ENCODE assay signal across 15 cellular contexts in the genomic region with DNA sequence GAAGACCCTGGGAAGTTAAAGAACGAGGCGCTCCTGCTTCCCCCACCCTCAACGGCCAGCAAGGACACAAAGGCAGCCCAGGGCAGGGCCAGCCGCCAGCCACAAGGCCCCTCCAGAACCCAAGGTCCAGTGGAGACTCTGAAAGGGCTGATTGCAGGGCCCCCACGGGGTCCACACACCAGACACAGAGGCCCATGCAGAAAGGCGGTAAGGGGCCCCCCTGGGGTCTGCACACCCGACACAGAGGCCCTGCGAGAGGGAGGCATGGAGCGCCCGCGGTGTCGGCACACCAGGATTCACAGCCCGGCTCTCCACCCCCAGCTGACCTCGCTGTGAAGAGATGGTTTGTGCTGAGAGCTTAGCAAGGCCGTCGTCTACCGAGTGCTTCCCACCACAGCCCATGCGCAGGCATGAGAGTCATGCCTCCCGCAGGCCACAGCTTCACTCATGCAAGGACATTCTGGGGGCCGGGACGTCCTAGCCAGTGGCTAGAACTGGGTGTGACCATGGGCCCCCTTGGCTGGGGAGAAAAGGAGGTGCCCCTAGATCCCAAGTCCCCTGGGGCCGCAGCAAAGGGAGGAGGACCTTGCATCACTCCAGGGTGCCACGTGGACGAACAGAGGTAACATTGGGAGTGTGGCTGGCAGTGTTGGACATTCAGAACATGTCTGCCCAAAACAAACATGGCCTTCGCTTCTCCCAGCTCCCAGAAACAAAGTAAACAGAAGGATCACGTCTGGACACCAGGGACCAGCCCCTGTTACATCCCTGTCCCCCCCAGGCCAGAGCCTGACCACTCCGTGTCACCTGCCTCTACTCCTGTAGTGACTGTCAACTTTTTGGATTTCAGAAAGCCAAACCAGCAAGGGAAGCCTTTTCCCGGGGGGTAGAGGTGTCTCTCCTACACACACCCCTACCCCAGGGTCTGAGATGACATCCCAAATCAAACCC. TPM values are rescaled to one million over a fixed set of nuclear protein-coding genes. Genes with fewer than 3 reads are reported as not detected.
A peak's percentile ranks its signal among the peaks of the same experiment; 100 is the strongest.
DNase-seq lines count a peak whose midpoint lies in the region; ATAC-seq and TF ChIP-seq lines count a peak whose summit lies in the region.
"Had no signal": no experiment of that assay in that cellular context is flagged by ENCODE, and none has a peak within 500 bp of the region (broad histone marks: within the 10 kb centered on the region; RNA-seq: fewer than 3 reads in every experiment).

No MANE protein-coding gene starts in this region.

- H3K27ac ChIP-seq in adrenal gland (peak overlapping the region in 4 of 5 donors; percentile 24 to 83 (median 63)), right lobe of liver (peak overlapping the region in 2 of 3 donors; percentile 82 to 83), spleen (peak overlapping the region in 5 of 8 donors; percentile 16 to 51 (median 33)), smooth muscle cell (ENCODE audit: low read depth) (no peak overlapping the region)
- H3K27ac ChIP-seq: prostate gland had no signal

- no peak overlapping the region for H3K9ac ChIP-seq in smooth muscle cell (ENCODE audit: low read depth)

- H3K4me3 Mint-ChIP-seq in activated CD4-positive, alpha-beta T cell treated with anti-CD3 and anti-CD28 coated beads, Interleukin-2, amount 10 ng/mL, durations not matched to agents 24 days and 14 days, result no peak overlapping the region
- H3K4me3 Mint-ChIP-seq: stimulated activated naive CD8-positive, alpha-beta T cell treated with anti-CD3 and anti-CD28 coated beads, Interleukin-15, amount 100 ng/mL, for 72 hours had no signal

- no peaks in the 10 kb centered on the region for H3K9me3 Mint-ChIP-seq in activated CD4-positive, alpha-beta T cell treated with anti-CD3 and anti-CD28 coated beads, Interleukin-2, amount 10 ng/mL, durations not matched to agents 24 days and 14 days
- H3K9me3 Mint-ChIP-seq: activated naive CD4-positive, alpha-beta T cell treated with anti-CD3 and anti-CD28 coated beads, Interleukin-2, amount 50 U/mL, for 72 hours; CD8-positive, alpha-beta memory T cell; stimulated activated naive CD8-positive, alpha-beta T cell treated with anti-CD3 and anti-CD28 coated beads, Interleukin-15, amount 100 ng/mL, for 72 hours had no signal

- intact Hi-C loops in adrenal gland (cut with DNase I), result loop anchor here in 1 of 2 donors (10.0 kb wide), 1 partner anchor 377 kb away; no protein-coding TSS in a partner anchor
- intact Hi-C loops in right lobe of liver (cut with DNase I), result no loop called here
- intact Hi-C loops in spleen (cut with DNase I; ENCODE audit: low total_unique reads), result no loop called here
- intact Hi-C loops in activated CD4-positive, alpha-beta T cell treated with anti-CD3 and anti-CD28 coated beads, Interleukin-2, amount 10 ng/mL, durations not matched to agents 24 days and 14 days (cut with micrococcal nuclease), result no loop called here

- no peak overlapping the region for H3K27ac Mint-ChIP-seq in activated CD4-positive, alpha-beta T cell treated with anti-CD3 and anti-CD28 coated beads, Interleukin-2, amount 10 ng/mL, durations not matched to agents 24 days and 14 days

- H4K20me1 ChIP-seq in smooth muscle cell (ENCODE audit: low read depth), result peaks cover 100% of the 10 kb centered on the region

- H3K27me3 Mint-ChIP-seq in activated CD4-positive, alpha-beta T cell treated with anti-CD3 and anti-CD28 coated beads, Interleukin-2, amount 10 ng/mL, durations not matched to agents 24 days and 14 days, result no peaks in the 10 kb centered on the region
- H3K27me3 Mint-ChIP-seq: CD8-positive, alpha-beta memory T cell; stimulated activated naive CD8-positive, alpha-beta T cell treated with anti-CD3 and anti-CD28 coated beads, Interleukin-15, amount 100 ng/mL, for 72 hours had no signal

- H2AFZ ChIP-seq in smooth muscle cell (ENCODE audit: low read depth), result no peak overlapping the region

- no peak overlapping the region for H3K4me2 ChIP-seq in smooth muscle cell

- H3K4me3 ChIP-seq in H7 (ENCODE audit: insufficient read depth, low read depth, low read length) (no peak overlapping the region), adrenal gland (no peak overlapping the region), right lobe of liver (no peak overlapping the region), spleen (no peak overlapping the region), smooth muscle cell (no peak overlapping the region)
- H3K4me3 ChIP-seq: prostate gland had no signal

- H3K36me3 Mint-ChIP-seq in activated CD4-positive, alpha-beta T cell treated with anti-CD3 and anti-CD28 coated beads, Interleukin-2, amount 10 ng/mL, durations not matched to agents 24 days and 14 days (ENCODE audit: low read depth), result no peaks in the 10 kb centered on the region
- H3K36me3 Mint-ChIP-seq: activated naive CD4-positive, alpha-beta T cell treated with anti-CD3 and anti-CD28 coated beads, Interleukin-2, amount 50 U/mL, for 72 hours had no signal

- TF ChIP-seq CTCF in adrenal gland (IDR thresholded peaks at IDR 0.05), result no peak
- no peak for TF ChIP-seq CTCF in right lobe of liver (IDR thresholded peaks at IDR 0.05)
- TF ChIP-seq CTCF in spleen (IDR thresholded peaks at IDR 0.05 in 8 of 11, conservative IDR thresholded peaks at IDR 0.05 in 3 of 11), result no peak
- no peak for TF ChIP-seq CTCF in smooth muscle cell (IDR thresholded peaks at IDR 0.05; ENCODE audit: borderline replicate concordance, insufficient read depth, poor library complexity, severe bottlenecking)

- peak in 1 of 2 donors; percentile 57 for TF ChIP-seq POLR2A in adrenal gland (IDR thresholded peaks at IDR 0.05)
- TF ChIP-seq POLR2A in right lobe of liver (IDR thresholded peaks at IDR 0.05), result peak; percentile 16
- TF ChIP-seq POLR2A in spleen (IDR thresholded peaks at IDR 0.05), result no peak

- H3K9me3 ChIP-seq in adrenal gland (replicated peaks in 1 of 3) (no peaks in the 10 kb centered on the region), right lobe of liver (no peaks in the 10 kb centered on the region), spleen (no peaks in the 10 kb centered on the region), smooth muscle cell (replicated peaks; ENCODE audit: low read depth) (no peaks in the 10 kb centered on the region)
- H3K9me3 ChIP-seq: prostate gland had no signal

- H3K4me1 Mint-ChIP-seq in activated CD4-positive, alpha-beta T cell treated with anti-CD3 and anti-CD28 coated beads, Interleukin-2, amount 10 ng/mL, durations not matched to agents 24 days and 14 days, result peaks cover 8% of the 10 kb centered on the region

- peaks cover 2% of the 10 kb centered on the region for H3K36me3 ChIP-seq in H7 (replicated peaks; ENCODE audit: control insufficient read depth, insufficient read depth, low read length)
- H3K36me3 ChIP-seq in adrenal gland (replicated peaks in 1 of 2), result peaks cover 0 to 3% of the 10 kb centered on the region in 2 donors
- H3K36me3 ChIP-seq in right lobe of liver, result peaks cover 0 to 2% (median under 1%) of the 10 kb centered on the region in 4 donors
- peaks cover 0 to 33% (median under 1%) of the 10 kb centered on the region in 6 donors for H3K36me3 ChIP-seq in spleen
- H3K36me3 ChIP-seq in smooth muscle cell (ENCODE audit: low read depth), result no peaks in the 10 kb centered on the region

- peak; percentile 28 to 63 (median 47) for ATAC-seq in right lobe of liver
- ATAC-seq: activated naive CD4-positive, alpha-beta T cell treated with anti-CD3 and anti-CD28 coated beads, Interleukin-2, amount 50 U/mL, for 72 hours; stimulated activated naive CD8-positive, alpha-beta T cell treated with anti-CD3 and anti-CD28 coated beads, Interleukin-15, amount 100 ng/mL, for 72 hours had no signal

- H3K79me2 ChIP-seq in smooth muscle cell (ENCODE audit: low read depth), result peaks cover 81% of the 10 kb centered on the region

- WGBS in adrenal gland, 4 donors, result 34 to 54% (median 37%) methylated on average over 10 to 28 of the region's 28 CpGs
- 37% methylated on average over 4 of the region's 28 CpGs for WGBS in right lobe of liver (ENCODE audit: insufficient coverage, low coverage, low lambda C conversion rate, missing lambda C conversion rate)
- 72 to 81% (median 77%) methylated on average over 17 to 28 of the region's 28 CpGs for WGBS in spleen, 5 donors
- 90% methylated on average over 28 of the region's 28 CpGs for WGBS in smooth muscle cell (ENCODE audit: low lambda C conversion rate)

- DNase-seq in H7, result peak; percentile 70
- peak; percentile 56 to 86 (median 82) for DNase-seq in adrenal gland
- peak; percentile 68 to 92 (median 83) for DNase-seq in right lobe of liver
- DNase-seq in spleen, result peak; percentile 80
- DNase-seq in activated CD4-positive, alpha-beta T cell treated with anti-CD3 and anti-CD28 coated beads, Interleukin-2, amount 10 ng/mL, durations not matched to agents 24 days and 14 days, result no peak
- DNase-seq in NCI-H526 (lab: John Stamatoyannopoulos, UW), result no peak
- no peak for DNase-seq in smooth muscle cell (lab: John Stamatoyannopoulos, UW; ENCODE audit: unreplicated experiment)
- DNase-seq: erythroblast; hypothalamus; NCI-H1930; stimulated activated naive CD8-positive, alpha-beta T cell treated with anti-CD3 and anti-CD28 coated beads, Interleukin-15, amount 100 ng/mL, for 72 hours; T1000 had no signal

- H3K4me1 ChIP-seq in adrenal gland (replicated peaks in 1 of 2), result peaks cover 71 to 82% of the 10 kb centered on the region in 2 donors
- peaks cover 0 to 50% (median 27%) of the 10 kb centered on the region in 4 donors for H3K4me1 ChIP-seq in right lobe of liver
- peaks cover 52 to 100% (median 93%) of the 10 kb centered on the region in 6 donors for H3K4me1 ChIP-seq in spleen
- H3K4me1 ChIP-seq in smooth muscle cell (ENCODE audit: low read depth), result no peaks in the 10 kb centered on the region

- H3K27me3 ChIP-seq in H7 (ENCODE audit: control insufficient read depth, insufficient read depth, low read length), result no peaks in the 10 kb centered on the region
- H3K27me3 ChIP-seq in adrenal gland, result no peaks in the 10 kb centered on the region
- H3K27me3 ChIP-seq in right lobe of liver, result no peaks in the 10 kb centered on the region
- no peaks in the 10 kb centered on the region for H3K27me3 ChIP-seq in spleen (replicated peaks in 1 of 7)
- H3K27me3 ChIP-seq in smooth muscle cell (ENCODE audit: low read depth), result no peaks in the 10 kb centered on the region

- H3F3A ChIP-seq in smooth muscle cell (ENCODE audit: low read depth), result no peaks in the 10 kb centered on the region

RNA-seq across cellular contexts. Expression of a gene that starts 9.8 kb away (rescaled TPM):
- total RNA-seq in H7 (2014; rRNA removed; shearing (Covaris generic)), result 9.4 and 14.7 TPM in 2 replicates
- total RNA-seq in adrenal gland (10 to 100 TPM; 16.0 to 73.1 (median 24.1) TPM), right lobe of liver (10 to 100 TPM; 10.7 to 25.4 (median 21.1) TPM), spleen (10 to 100 TPM; 21.3 to 54.0 (median 35.9) TPM), smooth muscle cell (6.8 and 9.2 TPM in 2 replicates)
- polyA plus RNA-seq in adrenal gland (10 to 100 TPM in 2 of 3 donors, 1 to 10 TPM in 1; 8.4 to 18.1 (median 10.4) TPM), spleen (10 to 100 TPM in 1 of 3 donors, 1 to 10 TPM in 2; 5.9 to 12.6 (median 6.1) TPM), smooth muscle cell (28.8 and 34.1 TPM in 2 replicates)
- 32.3 and 40.9 TPM in 2 replicates for total RNA-seq in activated CD4-positive, alpha-beta T cell treated with anti-CD3 and anti-CD28 coated beads, Interleukin-2, amount 10 ng/mL, durations not matched to agents 24 days and 14 days

RNA-seq across cellular contexts. Expression of a gene that starts 32.7 kb away (rescaled TPM):
- total RNA-seq in H7 (2014; rRNA removed; shearing (Covaris generic)), result 16.2 and 25.7 TPM in 2 replicates
- 10 to 100 TPM; 14.7 to 70.6 (median 29.1) TPM for total RNA-seq in adrenal gland
- polyA plus RNA-seq in adrenal gland, result 10 to 100 TPM; 18.2 to 22.4 (median 20.0) TPM
- 1 to 10 TPM; 3.2 to 8.1 (median 5.9) TPM for total RNA-seq in right lobe of liver
- total RNA-seq in spleen, result 10 to 100 TPM in 5 of 7 donors, 1 to 10 TPM in 2; 9.5 to 13.2 (median 11.3) TPM
- polyA plus RNA-seq in spleen, result 10 to 100 TPM in 1 of 3 donors, 1 to 10 TPM in 2; 6.9 to 10.2 (median 9.8) TPM
- 12.6 and 14.9 TPM in 2 replicates for total RNA-seq in activated CD4-positive, alpha-beta T cell treated with anti-CD3 and anti-CD28 coated beads, Interleukin-2, amount 10 ng/mL, durations not matched to agents 24 days and 14 days
- total RNA-seq in smooth muscle cell, result 10.9 and 16.1 TPM in 2 replicates
- 16.0 and 17.8 TPM in 2 replicates for polyA plus RNA-seq in smooth muscle cell

Comparison
In these comparisons a context has a peak if more than half of its experiments do, and no peak if none do; other contexts are left out.
1. DNase-seq: peak in H7 (single experiment), adrenal gland (7 of 7), right lobe of liver (3 of 3) and spleen (single experiment); none in activated CD4-positive, alpha-beta T cell treated with anti-CD3 and anti-CD28 coated beads, Interleukin-2, amount 10 ng/mL, durations not matched to agents 24 days and 14 days (single experiment), NCI-H526 (0 of 2) and smooth muscle cell (single experiment).